9 cellular contexts compared by ENCODE assay signal in the genomic region with DNA sequence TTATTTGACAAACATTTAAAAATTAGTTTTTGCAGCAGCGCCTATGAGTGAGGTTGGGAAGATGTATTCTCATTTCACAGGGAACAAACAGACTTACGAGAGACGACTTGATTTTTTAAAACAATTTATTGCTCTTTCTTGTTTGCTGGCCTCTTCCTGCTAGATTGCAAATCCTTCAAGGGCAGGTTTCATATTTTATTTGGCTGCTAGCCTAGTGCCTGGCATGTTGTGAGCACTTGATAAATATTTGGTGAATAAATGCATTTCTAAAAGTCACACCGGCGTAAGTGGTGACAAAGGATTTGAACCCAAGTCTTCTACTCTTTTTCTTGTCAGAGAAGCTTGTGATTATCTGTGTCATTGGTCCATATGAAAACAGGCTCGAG. TPM values are rescaled to one million over a fixed set of nuclear protein-coding genes. Genes with fewer than 3 reads are reported as not detected.
DNase-seq lines count a peak whose midpoint lies in the region; ATAC-seq and TF ChIP-seq lines count a peak whose summit lies in the region.
"Had no signal": no experiment of that assay in that cellular context is flagged by ENCODE, and none has a peak within 500 bp of the region (broad histone marks: within the 10 kb centered on the region; RNA-seq: fewer than 3 reads in every experiment).

No MANE protein-coding gene starts in this region.

- ATAC-seq in HG03432 (IDR thresholded peaks at IDR 0.05; ENCODE audit: unreplicated experiment) (no peak), GM21528 (IDR thresholded peaks at IDR 0.05; ENCODE audit: low FRiP score, unreplicated experiment) (no peak), HG02623 (IDR thresholded peaks at IDR 0.05; ENCODE audit: unreplicated experiment) (no peak)

- no peak overlapping the region for H3K9ac ChIP-seq in HUES64 (ENCODE audit: low read depth, low read length)

- DNase-seq in choroid plexus epithelial cell (ENCODE audit: low read depth) (peak; percentile 19), head of caudate nucleus (no peak)
- DNase-seq: NCI-H2029 had no signal

- WGBS in HUES64, result 94% methylated on average over 6 of the region's 6 CpGs

- TF ChIP-seq CTCF in 22Rv1 (IDR thresholded peaks at IDR 0.05) (no peak), choroid plexus epithelial cell (conservative IDR thresholded peaks at IDR 0.05; ENCODE audit: low read depth, low read length) (no peak)

- H3K27ac ChIP-seq in 22Rv1 (peak overlapping the region; percentile 86), HUES64 (ENCODE audit: low read depth, low read length) (no peak overlapping the region), muscle layer of duodenum (ENCODE audit: low read length) (peak overlapping the region; percentile 94)

- no peaks in the 10 kb centered on the region for H3K36me3 ChIP-seq in HUES64 (ENCODE audit: insufficient read depth, low read length)
- H3K36me3 ChIP-seq in muscle layer of duodenum (ENCODE audit: control insufficient read depth in 1 of 2, insufficient read depth in 2 of 2, low read length in 2 of 2), result no peaks in the 10 kb centered on the region

- intact Hi-C loops in head of caudate nucleus (cut with DNase I), result no loop called here

- H3K4me1 ChIP-seq in HUES64 (ENCODE audit: insufficient read depth, low read length), result peaks cover 12% of the 10 kb centered on the region; the same call in 1 of the 2 replicates
- peaks cover 4 to 7% of the 10 kb centered on the region in 2 donors for H3K4me1 ChIP-seq in muscle layer of duodenum (ENCODE audit: control insufficient read depth in 1 of 2, insufficient read depth in 2 of 2, low read length in 2 of 2)

- H3K27me3 ChIP-seq in HUES64 (ENCODE audit: insufficient read depth, low read length), result no peaks in the 10 kb centered on the region
- no peaks in the 10 kb centered on the region for H3K27me3 ChIP-seq in muscle layer of duodenum (ENCODE audit: low read depth, low read length)

- peak overlapping the region; percentile 77 for H3K4me3 ChIP-seq in HUES64 (ENCODE audit: low read length)
- H3K4me3 ChIP-seq in choroid plexus epithelial cell (ENCODE audit: low read depth, low read length), result peak overlapping the region; percentile 92
- peak overlapping the region; percentile 93 to 94 for H3K4me3 ChIP-seq in muscle layer of duodenum (ENCODE audit: low read depth in 1 of 2, low read length in 2 of 2)

- H3K9me3 ChIP-seq in HUES64 (ENCODE audit: insufficient read depth, low read depth, low read length) (no peaks in the 10 kb centered on the region), muscle layer of duodenum (ENCODE audit: control insufficient read depth in 1 of 2, low read length in 2 of 2) (no peaks in the 10 kb centered on the region)

RNA-seq across cellular contexts. Expression of gene WWP2, which starts 1.4 kb away (rescaled TPM):
- 26.4 TPM for polyA plus RNA-seq in HUES64 (2013, experiment 1 of 2)
- 21.9 TPM for polyA plus RNA-seq in HUES64 (2013, experiment 2 of 2)

RNA-seq across cellular contexts. Expression of gene NOB1, which starts 8.8 kb away (rescaled TPM):
- polyA plus RNA-seq in HUES64 (2013, experiment 1 of 2), result 64.9 TPM
- 62.8 TPM for polyA plus RNA-seq in HUES64 (2013, experiment 2 of 2)

RNA-seq across cellular contexts. Expression of gene NQO1, which starts 37.2 kb away (rescaled TPM):
- 90.4 TPM for polyA plus RNA-seq in HUES64 (2013, experiment 1 of 2)
- polyA plus RNA-seq in HUES64 (2013, experiment 2 of 2), result 74.4 TPM
